Comparison of ENCODE assay signal across 20 cellular contexts in genomic region chr22:36014539-36015072, GRCh38. TPM values are rescaled to one million over a fixed set of nuclear protein-coding genes. Genes with fewer than 3 reads are reported as not detected.
A peak's percentile ranks its signal among the peaks of the same experiment; 100 is the strongest.
DNase-seq lines count a peak whose midpoint lies in the region; ATAC-seq and TF ChIP-seq lines count a peak whose summit lies in the region.
"Had no signal": no experiment of that assay in that cellular context is flagged by ENCODE, and none has a peak within 500 bp of the region (broad histone marks: within the 10 kb centered on the region; RNA-seq: fewer than 3 reads in every experiment).

No MANE protein-coding gene starts in this region.

- H2AFZ ChIP-seq in OCI-LY1 (ENCODE audit: low read length): no peak overlapping the region

- no peak for TF ChIP-seq CTCF in OCI-LY1 (IDR thresholded peaks at IDR 0.05; ENCODE audit: low read length)
- TF ChIP-seq CTCF in esophagus squamous epithelium (IDR thresholded peaks at IDR 0.05): no peak
- TF ChIP-seq CTCF in lower lobe of right lung (IDR thresholded peaks at IDR 0.05): no peak
- no peak for TF ChIP-seq CTCF in type B pancreatic cell (conservative IDR thresholded peaks at IDR 0.05)
- no peak for TF ChIP-seq CTCF in GM10248 (IDR thresholded peaks at IDR 0.05; ENCODE audit: control extremely low read depth, extremely low read depth, low read depth, missing control alignments)
- no peak for TF ChIP-seq CTCF in tibial nerve (IDR thresholded peaks at IDR 0.05)

- WGBS in esophagus squamous epithelium, 2 donors: 87 to 88% methylated on average over 4 of the region's 4 CpGs
- WGBS in tibial nerve, 2 donors: 81 to 85% methylated on average over 4 of the region's 4 CpGs

- no peaks in the 10 kb centered on the region for H3K27me3 ChIP-seq in OCI-LY1 (ENCODE audit: insufficient read depth, low read length)
- no peaks in the 10 kb centered on the region for H3K27me3 ChIP-seq in esophagus squamous epithelium
- H3K27me3 ChIP-seq in lower lobe of right lung (ENCODE audit: low read depth): no peaks in the 10 kb centered on the region
- no peaks in the 10 kb centered on the region for H3K27me3 ChIP-seq in tibial nerve

- H3K4me3 ChIP-seq in OCI-LY1 (ENCODE audit: low read depth, low read length, poor library complexity, severe bottlenecking): peak overlapping the region; percentile 33
- no peak overlapping the region for H3K4me3 ChIP-seq in esophagus squamous epithelium
- no peak overlapping the region for H3K4me3 ChIP-seq in lower lobe of right lung
- H3K4me3 ChIP-seq in tibial nerve: no peak overlapping the region

- CTCF ChIA-PET in GM10248 (lab: Yijun Ruan, JAX): interaction anchor here (1.4 to 3.0 kb wide), 4 partner anchors 9 to 52 kb away, joined by 5 to 15 read pairs (median 7); no protein-coding TSS in a partner anchor

- POLR2A ChIA-PET in GM10248 (lab: Yijun Ruan, JAX): no interaction called here

- no peaks in the 10 kb centered on the region for H3K9me3 Mint-ChIP-seq in type B pancreatic cell
- H3K9me3 Mint-ChIP-seq: CD8-positive, alpha-beta memory T cell had no signal

- H3K36me3 ChIP-seq in OCI-LY1 (ENCODE audit: insufficient read depth, low read length) (no peaks in the 10 kb centered on the region), esophagus squamous epithelium (no peaks in the 10 kb centered on the region), lower lobe of right lung (no peaks in the 10 kb centered on the region), tibial nerve (no peaks in the 10 kb centered on the region)

- H4K20me1 ChIP-seq in OCI-LY1 (ENCODE audit: insufficient read depth, low read length): no peaks in the 10 kb centered on the region

- H3K4me3 Mint-ChIP-seq in type B pancreatic cell: peak overlapping the region; percentile 42
- H3K4me3 Mint-ChIP-seq: CD8-positive, alpha-beta memory T cell had no signal

- H3K4me1 ChIP-seq in OCI-LY1 (ENCODE audit: insufficient read depth, low read length, severe bottlenecking): peaks cover 87% of the 10 kb centered on the region
- peaks cover 7 to 88% (median 20%) of the 10 kb centered on the region in 3 donors for H3K4me1 ChIP-seq in esophagus squamous epithelium
- peaks cover 53% of the 10 kb centered on the region for H3K4me1 ChIP-seq in lower lobe of right lung
- peaks cover 0 to 64% (median 30%) of the 10 kb centered on the region in 4 donors for H3K4me1 ChIP-seq in tibial nerve

- no peak for TF ChIP-seq EP300 in tibial nerve (IDR thresholded peaks at IDR 0.05)

- DNase-seq in esophagus squamous epithelium (lab: John Stamatoyannopoulos, UW) (no peak), lower lobe of right lung (no peak), type B pancreatic cell (ENCODE audit: extremely low spot score, unreplicated experiment) (no peak), GM10248 (ENCODE audit: extremely low spot score) (no peak), tibial nerve (ENCODE audit: low spot score in 2 of 2) (no peak), NCI-H2107 (lab: John Stamatoyannopoulos, UW) (no peak), NCI-H510A (lab: John Stamatoyannopoulos, UW) (no peak)
- DNase-seq: ACHN; C1 segment of cervical spinal cord; CD8-positive, alpha-beta memory T cell; DMS53; HCEC 1CT; NCI-H1105; NCI-H2081 treated with DMSO at 0.1 percent for 48 hours; NCI-H82; SW 1271 had no signal

- intact Hi-C loops in esophagus squamous epithelium (cut with DNase I) (no loop called here), lower lobe of right lung (cut with DNase I) (no loop called here)

- peak; percentile 77 to 91 for ATAC-seq in lower lobe of right lung
- ATAC-seq: Panc1 had no signal

- H3K4me1 Mint-ChIP-seq in type B pancreatic cell (ENCODE audit: unreplicated experiment): peaks cover 82% of the 10 kb centered on the region
- H3K4me1 Mint-ChIP-seq: CD8-positive, alpha-beta memory T cell had no signal

- peaks cover 27% of the 10 kb centered on the region; the same call in 1 of the 2 replicates for H3K79me2 ChIP-seq in OCI-LY1 (ENCODE audit: insufficient read depth, low read length)

- H3F3A ChIP-seq in OCI-LY1 (ENCODE audit: insufficient read depth, low read length): no peaks in the 10 kb centered on the region

- H3K4me2 ChIP-seq in OCI-LY1 (ENCODE audit: low read length): peak overlapping the region; percentile 60; the same call in 1 of the 2 replicates

- H3K27me3 Mint-ChIP-seq in type B pancreatic cell: no peaks in the 10 kb centered on the region

- TF ChIP-seq POLR2A in esophagus squamous epithelium (IDR thresholded peaks at IDR 0.05) (no peak), tibial nerve (IDR thresholded peaks at IDR 0.05) (no peak)

- H3K9me3 ChIP-seq in OCI-LY1 (ENCODE audit: low read length): no peaks in the 10 kb centered on the region
- H3K9me3 ChIP-seq in esophagus squamous epithelium: no peaks in the 10 kb centered on the region
- H3K9me3 ChIP-seq in lower lobe of right lung: no peaks in the 10 kb centered on the region
- H3K9me3 ChIP-seq in tibial nerve: no peaks in the 10 kb centered on the region

- peak overlapping the region; percentile 66 for H3K27ac Mint-ChIP-seq in type B pancreatic cell
- H3K27ac Mint-ChIP-seq: CD8-positive, alpha-beta memory T cell; IgD-negative memory B cell had no signal

- peak overlapping the region; percentile 14; the same call in 1 of the 2 replicates for H3K9ac ChIP-seq in OCI-LY1 (ENCODE audit: low read length)

- H3K36me3 Mint-ChIP-seq in type B pancreatic cell: peaks cover 8% of the 10 kb centered on the region
- H3K36me3 Mint-ChIP-seq: CD8-positive, alpha-beta memory T cell; IgD-negative memory B cell had no signal

- H3K27ac ChIP-seq in OCI-LY1 (ENCODE audit: low read depth, low read length, poor library complexity, severe bottlenecking) (peak overlapping the region; percentile 94), esophagus squamous epithelium (peak overlapping the region in 3 of 4 donors; percentile 29 to 65 (median 43)), lower lobe of right lung (peak overlapping the region; percentile 8), tibial nerve (peak overlapping the region in 1 of 4 donors; percentile 20)
- H3K27ac ChIP-seq: HL-60 had no signal

- H3K9me2 ChIP-seq in OCI-LY1 (ENCODE audit: low read depth, low read length): no peaks in the 10 kb centered on the region

RNA-seq across cellular contexts. Expression of gene RBFOX2, which starts 14.0 kb away (rescaled TPM):
- total RNA-seq in esophagus squamous epithelium: 10 to 100 TPM; 33.3 to 69.6 (median 46.3) TPM
- total RNA-seq in lower lobe of right lung: 50.1 TPM
- 94.1 and 164 TPM in 2 replicates for total RNA-seq in type B pancreatic cell (ENCODE audit: low replicate concordance)
- total RNA-seq in tibial nerve: 10 to 100 TPM; 50.2 to 75.6 (median 71.4) TPM
